Comparison of ENCODE assay signal across 8 cellular contexts in genomic region chr2:108927936-108928659, GRCh38.
A peak's percentile ranks its signal among the peaks of the same experiment; 100 is the strongest.
DNase-seq lines count a peak whose midpoint lies in the region; ATAC-seq, FAIRE-seq and TF ChIP-seq lines count a peak whose summit lies in the region.

No MANE protein-coding gene starts in this region.

- H3K36me3 Mint-ChIP-seq in natural killer cell: no peaks in the 10 kb centered on the region
- H3K36me3 Mint-ChIP-seq in natural killer cell treated with Interleukin-12 subunit alpha and Interleukin-12 subunit beta and Interleukin-15 and Interleukin-18, amount 100 ng/mL, for 72 hours: no peaks in the 10 kb centered on the region

- H3K9me2 ChIP-seq in MM.1S (replicated peaks; ENCODE audit: insufficient read depth, low read length): no peaks in the 10 kb centered on the region

- CTCF ChIA-PET in H1 (lab: Charles Lee; ENCODE audit: partially characterized antibody): interaction anchor here (0.6 to 4.0 kb wide), 26 partner anchors 12 to 578 kb away, joined by 3 to 38 read pairs (median 4); partner anchors contain the start of gene EDAR

- H3K9ac ChIP-seq in MM.1S (ENCODE audit: low read length) (no peak overlapping the region), H1 (replicated peaks in 1 of 4; ENCODE audit: extremely low read depth in 1 of 4, low read depth in 3 of 4, low read length in 3 of 4) (no peak overlapping the region), mesenchymal stem cell (ENCODE audit: low read length) (no peak overlapping the region)

- no peak for TF ChIP-seq POLR2A in H1 (IDR thresholded peaks at IDR 0.05; ENCODE audit: control extremely low read depth in 1 of 2, low read depth in 2 of 2, low read length in 2 of 2)
- TF ChIP-seq POLR2A in transverse colon (IDR thresholded peaks at IDR 0.05): no peak

- H3K27me3 ChIP-seq in MM.1S (replicated peaks; ENCODE audit: insufficient read depth, low read length) (no peaks in the 10 kb centered on the region), H1 (replicated peaks in 1 of 4; ENCODE audit: control insufficient read depth in 3 of 4, extremely low read depth in 1 of 4, insufficient read depth in 3 of 4, low read length in 3 of 4) (no peaks in the 10 kb centered on the region), mesenchymal stem cell (ENCODE audit: control insufficient read depth in 1 of 2, insufficient read depth in 1 of 2, low read length in 2 of 2) (peaks cover 68 to 86% of the 10 kb centered on the region in 2 experiments), transverse colon (no peaks in the 10 kb centered on the region)

- no peak overlapping the region for H3K14ac ChIP-seq in H1 (ENCODE audit: insufficient read length)
- H3K14ac ChIP-seq in mesenchymal stem cell (ENCODE audit: low read length in 2 of 2): no peak overlapping the region

- no peaks in the 10 kb centered on the region for H3K4me1 Mint-ChIP-seq in natural killer cell
- H3K4me1 Mint-ChIP-seq in natural killer cell treated with Interleukin-12 subunit alpha and Interleukin-12 subunit beta and Interleukin-15 and Interleukin-18, amount 100 ng/mL, for 72 hours (ENCODE audit: low read depth in 2 of 2): no peaks in the 10 kb centered on the region

- no peak overlapping the region for H3K27ac Mint-ChIP-seq in natural killer cell
- no peak overlapping the region for H3K27ac Mint-ChIP-seq in natural killer cell treated with Interleukin-12 subunit alpha and Interleukin-12 subunit beta and Interleukin-15 and Interleukin-18, amount 100 ng/mL, for 72 hours

- no peaks in the 10 kb centered on the region for H3K9me3 ChIP-seq in MM.1S (replicated peaks; ENCODE audit: insufficient read depth, low read length)
- no peaks in the 10 kb centered on the region for H3K9me3 ChIP-seq in H1 (ENCODE audit: insufficient read depth in 2 of 2, low read depth in 1 of 2, low read length in 1 of 2)
- no peaks in the 10 kb centered on the region for H3K9me3 ChIP-seq in mesenchymal stem cell (ENCODE audit: control insufficient read depth, low read length)
- H3K9me3 ChIP-seq in transverse colon: no peaks in the 10 kb centered on the region

- FAIRE-seq in TTC549 (lab: Jason Lieb, UNC) (peak; percentile 68), H1 (lab: Jason Lieb, UNC) (peak; percentile 93)

- H2AK5ac ChIP-seq in H1 (ENCODE audit: low read depth, low read length) (no peak overlapping the region), mesenchymal stem cell (ENCODE audit: low read length, severe bottlenecking) (no peak overlapping the region)

- H2AFZ ChIP-seq in MM.1S (ENCODE audit: low read length): no peak overlapping the region
- no peak overlapping the region for H2AFZ ChIP-seq in H1 (ENCODE audit: low read length)
- no peak overlapping the region for H2AFZ ChIP-seq in mesenchymal stem cell (ENCODE audit: low read depth, low read length)

- no peak overlapping the region for H3K4me3 ChIP-seq in MM.1S (ENCODE audit: low read length)
- no peak overlapping the region for H3K4me3 ChIP-seq in H1 (ENCODE audit: extremely low read depth in 1 of 4, insufficient read depth in 2 of 4, low read depth in 3 of 4, low read length in 4 of 4)
- no peak overlapping the region for H3K4me3 ChIP-seq in mesenchymal stem cell (ENCODE audit: insufficient read depth in 1 of 2, low read depth in 1 of 2, low read length in 2 of 2)
- H3K4me3 ChIP-seq in transverse colon: no peak overlapping the region

- H3K56ac ChIP-seq in H1 (replicated peaks; ENCODE audit: insufficient read length, low read depth, low read length): no peak overlapping the region

- H3K23me2 ChIP-seq in H1 (ENCODE audit: low read depth, low read length): no peaks in the 10 kb centered on the region

- no peak overlapping the region for H3K18ac ChIP-seq in H1 (ENCODE audit: extremely low read depth, low read length)
- H3K18ac ChIP-seq in mesenchymal stem cell (ENCODE audit: low read depth in 1 of 2, low read length in 2 of 2): no peak overlapping the region

- no peak overlapping the region for H2BK15ac ChIP-seq in H1 (ENCODE audit: low read length)
- no peak overlapping the region for H2BK15ac ChIP-seq in mesenchymal stem cell (ENCODE audit: low read depth, poor library complexity, severe bottlenecking)

- TF ChIP-seq CTCF in natural killer cell (IDR thresholded peaks at IDR 0.05) (peak; percentile 67), MM.1S (IDR thresholded peaks at IDR 0.05; ENCODE audit: low read length) (peak; percentile 90), H1 (IDR thresholded peaks at IDR 0.05; ENCODE audit: control extremely low read depth in 1 of 3, insufficient read depth in 1 of 3, low read depth in 1 of 3, low read length in 3 of 3) (peak; percentile 19 to 87 (median 81)), transverse colon (IDR thresholded peaks at IDR 0.05) (peak; percentile 68 to 87 (median 78))

- intact Hi-C loops in natural killer cell (cut with micrococcal nuclease): loop anchor here (1.0 to 5.0 kb wide), 2 partner anchors 419 to 582 kb away; no protein-coding TSS in a partner anchor
- intact Hi-C loops in transverse colon (cut with DNase I; ENCODE audit: low total_unique reads): no loop called here

- H4K5ac ChIP-seq in H1 (ENCODE audit: insufficient read length, low read depth, low read length): no peak overlapping the region

- WGBS in H1 (ENCODE audit: extremely low coverage in 1 of 2, insufficient coverage in 1 of 2, insufficient read length in 1 of 2, insufficient replicate concordance in 2 of 2, low coverage in 1 of 2, low lambda C conversion rate in 2 of 2, missing lambda C conversion rate in 1 of 2), 2 experiments: 74% methylated on average over 8 of the region's 8 CpGs; no CpG with 5 or more reads in 1 of the 2 experiments
- WGBS in mesenchymal stem cell: 88% methylated on average over 8 of the region's 8 CpGs
- 38 to 85% methylated on average over 1 to 8 of the region's 8 CpGs for WGBS in transverse colon (ENCODE audit: low coverage in 1 of 2), 2 donors

- no peak overlapping the region for H2BK20ac ChIP-seq in H1 (ENCODE audit: low read length)

- H3K4me2 ChIP-seq in MM.1S (ENCODE audit: low read depth, low read length): no peak overlapping the region
- H3K4me2 ChIP-seq in H1 (ENCODE audit: insufficient read depth in 1 of 2, low read depth in 2 of 2, low read length in 2 of 2): no peak overlapping the region
- no peak overlapping the region for H3K4me2 ChIP-seq in mesenchymal stem cell (ENCODE audit: low read length, poor library complexity, severe bottlenecking)

- TF ChIP-seq RAD21 in H1 (IDR thresholded peaks at IDR 0.05 in 1 of 2, conservative IDR thresholded peaks at IDR 0.05 in 1 of 2; ENCODE audit: low read depth in 2 of 2, low read length in 2 of 2): peak; percentile 74 to 80

- POLR2A ChIA-PET in H1 (lab: Charles Lee; ENCODE audit: partially characterized antibody): no interaction called here

- H3K27ac ChIP-seq in MM.1S (ENCODE audit: low read length): no peak overlapping the region
- H3K27ac ChIP-seq in H1 (ENCODE audit: low read depth, low read length): no peak overlapping the region
- H3K27ac ChIP-seq in mesenchymal stem cell (ENCODE audit: low read length, poor library complexity, severe bottlenecking): no peak overlapping the region
- no peak overlapping the region for H3K27ac ChIP-seq in transverse colon

- in situ Hi-C loops in transverse colon (cut with MboI; ENCODE audit: low pct_ligation_motif_present in 1 of 4, low pct_unique_long_range_greater_than_20kb in 1 of 4, low sequenced_read_pairs in 3 of 4): no loop called here

- H3K4me1 ChIP-seq in MM.1S (ENCODE audit: low read length) (no peaks in the 10 kb centered on the region), H1 (replicated peaks in 1 of 4; ENCODE audit: control insufficient read depth in 3 of 4, insufficient read depth in 4 of 4, low read length in 3 of 4) (no peaks in the 10 kb centered on the region; a peak in 2 of 7 replicates), mesenchymal stem cell (ENCODE audit: control insufficient read depth, insufficient read depth, low read depth, low read length) (peaks cover 4% of the 10 kb centered on the region), transverse colon (peaks cover 0 to 18% (median 7%) of the 10 kb centered on the region in 4 donors)

- DNase-seq in natural killer cell (no peak), MM.1S (peak; percentile 35), H1 (ENCODE audit: low read depth in 1 of 2, low spot score in 2 of 2) (no peak), mesenchymal stem cell (peak; percentile 57), transverse colon (peak; percentile 55), NOMO-1 treated with dmso at 0.1 percent for 144 hours (lab: John Stamatoyannopoulos, UW; ENCODE audit: unreplicated experiment) (no peak)
- DNase-seq in natural killer cell treated with Interleukin-12 subunit alpha and Interleukin-12 subunit beta and Interleukin-15 and Interleukin-18, amount 100 ng/mL, for 72 hours (ENCODE audit: low spot score): no peak

- H3K36me3 ChIP-seq in MM.1S (replicated peaks; ENCODE audit: insufficient read depth, low read length): no peaks in the 10 kb centered on the region
- H3K36me3 ChIP-seq in H1 (ENCODE audit: control insufficient read depth in 2 of 4, insufficient read depth in 4 of 4, low read length in 3 of 4): no peaks in the 10 kb centered on the region
- no peaks in the 10 kb centered on the region for H3K36me3 ChIP-seq in mesenchymal stem cell (ENCODE audit: control insufficient read depth in 1 of 2, insufficient read depth in 2 of 2, low read depth in 1 of 2, low read length in 2 of 2)
- H3K36me3 ChIP-seq in transverse colon: no peaks in the 10 kb centered on the region

- H4K8ac ChIP-seq in H1 (ENCODE audit: extremely low read depth, insufficient read depth, low read length) (no peak overlapping the region), mesenchymal stem cell (ENCODE audit: low read length) (no peak overlapping the region)

- TF ChIP-seq EP300 in H1 (IDR thresholded peaks at IDR 0.05; ENCODE audit: borderline replicate concordance in 1 of 2, low read depth in 2 of 2, low read length in 2 of 2): no peak
- TF ChIP-seq EP300 in transverse colon (IDR thresholded peaks at IDR 0.05; ENCODE audit: low read depth): no peak

- H2BK120ac ChIP-seq in H1 (replicated peaks; ENCODE audit: low read depth, low read length) (no peak overlapping the region), mesenchymal stem cell (ENCODE audit: low read depth, low read length) (no peak overlapping the region)

- no peaks in the 10 kb centered on the region for H3K79me2 ChIP-seq in MM.1S (ENCODE audit: low read length)
- H3K79me2 ChIP-seq in H1 (ENCODE audit: control insufficient read depth in 1 of 2, insufficient read depth in 2 of 2, low read length in 2 of 2): no peaks in the 10 kb centered on the region

- peaks cover 0 to 3% of the 10 kb centered on the region in 2 donors for H3K27me3 Mint-ChIP-seq in natural killer cell (ENCODE audit: low read depth in 2 of 2)
- H3K27me3 Mint-ChIP-seq in natural killer cell treated with Interleukin-12 subunit alpha and Interleukin-12 subunit beta and Interleukin-15 and Interleukin-18, amount 100 ng/mL, for 72 hours: peaks cover 0 to 8% of the 10 kb centered on the region in 2 donors

- H4K20me1 ChIP-seq in MM.1S (ENCODE audit: insufficient read depth, low read length) (no peaks in the 10 kb centered on the region), H1 (replicated peaks in 1 of 2; ENCODE audit: control insufficient read depth in 1 of 2, insufficient read depth in 2 of 2, low read length in 2 of 2) (no peaks in the 10 kb centered on the region)

- no peaks in the 10 kb centered on the region for H3F3A ChIP-seq in MM.1S (ENCODE audit: insufficient read depth, low read length)

- no peak overlapping the region for H3K4me3 Mint-ChIP-seq in natural killer cell
- H3K4me3 Mint-ChIP-seq in natural killer cell treated with Interleukin-12 subunit alpha and Interleukin-12 subunit beta and Interleukin-15 and Interleukin-18, amount 100 ng/mL, for 72 hours: no peak overlapping the region

- no peak overlapping the region for H2BK12ac ChIP-seq in H1 (ENCODE audit: low read depth, low read length)
- no peak overlapping the region for H2BK12ac ChIP-seq in mesenchymal stem cell (ENCODE audit: low read length in 2 of 2)

- H3K9me3 Mint-ChIP-seq in natural killer cell: no peaks in the 10 kb centered on the region
- no peaks in the 10 kb centered on the region for H3K9me3 Mint-ChIP-seq in natural killer cell treated with Interleukin-12 subunit alpha and Interleukin-12 subunit beta and Interleukin-15 and Interleukin-18, amount 100 ng/mL, for 72 hours

- H3K4ac ChIP-seq in H1 (replicated peaks; ENCODE audit: insufficient read length, low read depth, low read length) (no peak overlapping the region), mesenchymal stem cell (ENCODE audit: low read depth in 1 of 2, low read length in 2 of 2) (no peak overlapping the region)

- H4K91ac ChIP-seq in H1 (replicated peaks; ENCODE audit: insufficient read length, low read length) (no peak overlapping the region), mesenchymal stem cell (ENCODE audit: low read length) (no peak overlapping the region)

- H3K23ac ChIP-seq in H1 (ENCODE audit: insufficient read length) (no peak overlapping the region), mesenchymal stem cell (ENCODE audit: low read length in 2 of 2) (no peak overlapping the region)

- H2BK5ac ChIP-seq in H1 (ENCODE audit: low read depth, low read length) (no peak overlapping the region), mesenchymal stem cell (ENCODE audit: low read depth, low read length, poor library complexity, severe bottlenecking) (no peak overlapping the region)

- H3K79me1 ChIP-seq in H1 (ENCODE audit: low read depth, low read length) (no peaks in the 10 kb centered on the region), mesenchymal stem cell (replicated peaks; ENCODE audit: low read length, poor library complexity, severe bottlenecking) (no peaks in the 10 kb centered on the region)

- ATAC-seq in natural killer cell: peak in 1 of 3 donors; percentile 50
- no peak for ATAC-seq in natural killer cell treated with Interleukin-12 subunit alpha and Interleukin-12 subunit beta and Interleukin-15 and Interleukin-18, amount 100 ng/mL, for 72 hours

Comparison
In these comparisons a context has a peak if more than half of its experiments do, and no peak if none do; other contexts are left out.
1. DNase-seq: peak in MM.1S (single experiment), mesenchymal stem cell (single experiment) and transverse colon (single experiment); none in natural killer cell (single experiment), natural killer cell treated with Interleukin-12 subunit alpha and Interleukin-12 subunit beta and Interleukin-15 and Interleukin-18, amount 100 ng/mL, for 72 hours (single experiment), H1 (0 of 2) and NOMO-1 treated with dmso at 0.1 percent for 144 hours (single experiment).
2. Peak in every context shown above with its lines, with median percentiles within 50 percentile points of each other: CTCF ChIP-seq.